ENCODE assay signal across 16 cellular contexts in genomic region chr10:123886292-123886691, GRCh38. TPM values are rescaled to one million over a fixed set of nuclear protein-coding genes. Genes with fewer than 3 reads are reported as not detected.
A peak's percentile ranks its signal among the peaks of the same experiment; 100 is the strongest.
DNase-seq lines count a peak whose midpoint lies in the region; ATAC-seq and TF ChIP-seq lines count a peak whose summit lies in the region.
"Had no signal": no experiment of that assay in that cellular context is flagged by ENCODE, and none has a peak within 500 bp of the region (broad histone marks: within the 10 kb centered on the region; RNA-seq: fewer than 3 reads in every experiment).

No MANE protein-coding gene starts in this region.

- H3K4me1 ChIP-seq in tibial nerve: peaks cover 0 to 70% (median 6%) of the 10 kb centered on the region in 4 donors

- no peak overlapping the region for H3K4me3 Mint-ChIP-seq in activated T-cell treated with anti-CD3 and anti-CD28 coated beads, Interleukin-2, amount 50 U/mL, for 4 hours

- H3K9me3 ChIP-seq in tibial nerve: no peaks in the 10 kb centered on the region
- H3K9me3 ChIP-seq: Peyer's patch had no signal

- no peaks in the 10 kb centered on the region for H3K36me3 ChIP-seq in tibial nerve
- H3K36me3 ChIP-seq: Peyer's patch had no signal

- no peaks in the 10 kb centered on the region for H3K36me3 Mint-ChIP-seq in activated T-cell treated with anti-CD3 and anti-CD28 coated beads, Interleukin-2, amount 50 U/mL, for 4 hours (ENCODE audit: insufficient read depth)

- WGBS in tibial nerve, 2 donors: 46 to 57% methylated on average over 6 of the region's 6 CpGs

- no peak for TF ChIP-seq CTCF in tibial nerve (IDR thresholded peaks at IDR 0.05)

- H3K9me3 Mint-ChIP-seq in activated T-cell treated with anti-CD3 and anti-CD28 coated beads, Interleukin-2, amount 50 U/mL, for 4 hours: no peaks in the 10 kb centered on the region

- no peaks in the 10 kb centered on the region for H3K4me1 Mint-ChIP-seq in activated T-cell treated with anti-CD3 and anti-CD28 coated beads, Interleukin-2, amount 50 U/mL, for 4 hours (ENCODE audit: low read depth)

- ATAC-seq in GM21423 (IDR thresholded peaks at IDR 0.05; ENCODE audit: unreplicated experiment) (no peak), GM18907 (IDR thresholded peaks at IDR 0.05; ENCODE audit: unreplicated experiment) (no peak)
- ATAC-seq in activated T-cell treated with anti-CD3 and anti-CD28 coated beads, Interleukin-2, amount 50 U/mL, for 4 hours: no peak
- ATAC-seq: HCT116 had no signal

- TF ChIP-seq POLR2A in tibial nerve (IDR thresholded peaks at IDR 0.05): no peak

- peak in 1 of 2 donors; percentile 15 for TF ChIP-seq EP300 in tibial nerve (IDR thresholded peaks at IDR 0.05)

- peaks cover 14% of the 10 kb centered on the region for H3K27me3 Mint-ChIP-seq in activated T-cell treated with anti-CD3 and anti-CD28 coated beads, Interleukin-2, amount 50 U/mL, for 4 hours (ENCODE audit: low read depth)

- H3K27ac ChIP-seq in angular gyrus (ENCODE audit: low read depth, low read length) (peak overlapping the region; percentile 26), tibial nerve (peak overlapping the region; percentile 8 to 94 (median 74))

- DNase-seq in globus pallidus (ENCODE audit: low spot score): peak; percentile 65
- DNase-seq in putamen (ENCODE audit: low spot score): peak; percentile 27
- DNase-seq in tibial nerve (ENCODE audit: low spot score in 2 of 2): no peak
- DNase-seq in activated T-cell treated with anti-CD3 and anti-CD28 coated beads, Interleukin-2, amount 50 U/mL, for 4 hours: no peak
- DNase-seq in activated gamma-delta T cell (lab: John Stamatoyannopoulos, UW): no peak
- DNase-seq: DMS53, IMR-90, Kasumi-1, NCI-H2029, NCI-H510A treated with DMSO at 0.1 percent for 48 hours, Peyer's patch had no signal

- no peak overlapping the region for H3K4me3 ChIP-seq in tibial nerve
- H3K4me3 ChIP-seq: Peyer's patch had no signal

- H3K27me3 ChIP-seq in tibial nerve: peaks cover 0 to 3% of the 10 kb centered on the region in 2 donors
- H3K27me3 ChIP-seq: Peyer's patch had no signal

RNA-seq across cellular contexts. Expression of gene CPXM2, which starts 5.3 kb away (rescaled TPM):
- 10 to 100 TPM; 26.8 to 74.3 (median 37.8) TPM for total RNA-seq in tibial nerve
- not detected for total RNA-seq in activated T-cell treated with anti-CD3 and anti-CD28 coated beads, Interleukin-2, amount 50 U/mL, for 4 hours
- total RNA-seq: HT-29, IMR-90 had no signal

Comparison
In these comparisons a context has a peak if more than half of its experiments do, and no peak if none do; other contexts are left out.
1. DNase-seq: peak in globus pallidus (single experiment) and putamen (single experiment); none in tibial nerve (0 of 2), activated T-cell treated with anti-CD3 and anti-CD28 coated beads, Interleukin-2, amount 50 U/mL, for 4 hours (single experiment) and activated gamma-delta T cell (single experiment).
2. RNA of gene CPXM2, which starts 5.3 kb away (total RNA-seq): 26.8 to 74.3 TPM in tibial nerve; not detected in activated T-cell treated with anti-CD3 and anti-CD28 coated beads, Interleukin-2, amount 50 U/mL, for 4 hours; every median in the first group is over 10 times any median in the second.